10 cellular contexts compared by ENCODE assay signal in genomic region chr12:8228607-8229006, GRCh38. TPM values are rescaled to one million over a fixed set of nuclear protein-coding genes. Genes with fewer than 3 reads are reported as not detected.
"Had no signal": no experiment of that assay in that cellular context is flagged by ENCODE, and none has a peak within 500 bp of the region (broad histone marks: within the 10 kb centered on the region; RNA-seq: fewer than 3 reads in every experiment).

No MANE protein-coding gene starts in this region.

RNA-seq across cellular contexts. Expression of gene FAM90A1, which starts 1.2 kb away (rescaled TPM):
- total RNA-seq: neural crest cell, omental fat pad, osteocyte, pulmonary artery endothelial cell, right atrium auricular region, sciatic nerve, smooth muscle cell, suprapubic skin, transverse colon, urinary bladder had no signal
